16 cellular contexts compared by ENCODE assay signal in the genomic region with DNA sequence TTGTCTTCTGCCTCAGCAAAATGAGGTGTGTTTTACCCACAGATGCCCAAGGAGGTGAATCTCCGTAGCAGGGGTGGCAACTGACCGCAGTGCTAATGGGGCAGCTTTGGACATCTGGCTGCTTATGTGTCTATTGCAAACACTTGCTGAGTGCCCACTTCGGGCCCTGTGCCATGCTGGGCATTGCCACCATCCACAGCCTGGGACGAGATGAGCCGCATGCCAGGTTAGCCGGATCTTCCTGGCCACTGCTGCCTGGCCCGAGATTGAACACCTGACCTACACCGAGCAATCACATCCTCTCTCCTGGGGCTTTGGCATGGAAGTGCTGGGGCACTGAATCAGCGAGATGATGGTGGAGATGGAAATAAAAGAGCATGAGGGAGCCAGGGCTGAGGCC.
DNase-seq lines count a peak whose midpoint lies in the region; ATAC-seq and TF ChIP-seq lines count a peak whose summit lies in the region.
"Had no signal": no experiment of that assay in that cellular context is flagged by ENCODE, and none has a peak within 500 bp of the region (broad histone marks: within the 10 kb centered on the region; RNA-seq: fewer than 3 reads in every experiment).

No MANE protein-coding gene starts in this region.

- TF ChIP-seq CTCF in sigmoid colon (IDR thresholded peaks at IDR 0.05) (no peak), vagina (IDR thresholded peaks at IDR 0.05) (no peak)

- no peak for TF ChIP-seq POLR2A in sigmoid colon (IDR thresholded peaks at IDR 0.05)
- TF ChIP-seq POLR2A in vagina (IDR thresholded peaks at IDR 0.05) = no peak

- intact Hi-C loops in sigmoid colon (cut with DNase I) (no loop called here), vagina (cut with DNase I) (no loop called here)

- WGBS in sigmoid colon, 2 donors = 79 to 84% methylated on average over 9 of the region's 9 CpGs

- H3K4me1 ChIP-seq in sigmoid colon (no peaks in the 10 kb centered on the region), vagina (no peaks in the 10 kb centered on the region)

- TF ChIP-seq EP300 in sigmoid colon (IDR thresholded peaks at IDR 0.05) = no peak

- no peak for ATAC-seq in GM18498 (IDR thresholded peaks at IDR 0.05; ENCODE audit: unreplicated experiment)
- ATAC-seq: GM23338 had no signal

- H3K4me3 ChIP-seq in sigmoid colon = no peak overlapping the region
- no peak overlapping the region for H3K4me3 ChIP-seq in vagina
- H3K4me3 ChIP-seq: GM23338 had no signal

- no peaks in the 10 kb centered on the region for H3K36me3 ChIP-seq in sigmoid colon
- no peaks in the 10 kb centered on the region for H3K36me3 ChIP-seq in vagina

- no peaks in the 10 kb centered on the region for H3K27me3 ChIP-seq in sigmoid colon
- no peaks in the 10 kb centered on the region for H3K27me3 ChIP-seq in vagina

- H3K27ac ChIP-seq in sigmoid colon (no peak overlapping the region), vagina (no peak overlapping the region)
- H3K27ac ChIP-seq: 22Rv1 had no signal

- H3K9me3 ChIP-seq in sigmoid colon (peaks cover 0 to 4% (median under 1%) of the 10 kb centered on the region in 4 donors), vagina (no peaks in the 10 kb centered on the region)
- H3K9me3 ChIP-seq: Caco-2 had no signal

- peak; percentile 13 for DNase-seq in activated effector memory CD4-positive, alpha-beta T cell treated with anti-CD3 and anti-CD28 coated beads, Interleukin-2, amount 50 U/mL, for 16 hours
- DNase-seq in activated effector memory CD4-positive, alpha-beta T cell treated with Interleukin-2 at 50 U/mL for 16 hours = no peak
- DNase-seq in islet precursor cell (peak; percentile 23), sigmoid colon (peak; percentile 42), vagina (ENCODE audit: extremely low spot score in 2 of 2) (no peak), NCI-H2081 treated with DMSO at 0.1 percent for 48 hours (lab: John Stamatoyannopoulos, UW) (no peak), RKO (ENCODE audit: low spot score) (no peak)
- DNase-seq: Caco-2; CD8-positive, alpha-beta memory T cell; DND-41; GF-D8; H7; IMR-90 had no signal

Comparison
In these comparisons a context has a peak if more than half of its experiments do, and no peak if none do; other contexts are left out.
1. DNase-seq: peak in activated effector memory CD4-positive, alpha-beta T cell treated with anti-CD3 and anti-CD28 coated beads, Interleukin-2, amount 50 U/mL, for 16 hours (single experiment), islet precursor cell (single experiment) and sigmoid colon (single experiment); none in activated effector memory CD4-positive, alpha-beta T cell treated with Interleukin-2 at 50 U/mL for 16 hours (single experiment), vagina (0 of 2), NCI-H2081 treated with DMSO at 0.1 percent for 48 hours (single experiment) and RKO (single experiment).